Comparison of ENCODE assay signal across 11 cellular contexts in the genomic region with DNA sequence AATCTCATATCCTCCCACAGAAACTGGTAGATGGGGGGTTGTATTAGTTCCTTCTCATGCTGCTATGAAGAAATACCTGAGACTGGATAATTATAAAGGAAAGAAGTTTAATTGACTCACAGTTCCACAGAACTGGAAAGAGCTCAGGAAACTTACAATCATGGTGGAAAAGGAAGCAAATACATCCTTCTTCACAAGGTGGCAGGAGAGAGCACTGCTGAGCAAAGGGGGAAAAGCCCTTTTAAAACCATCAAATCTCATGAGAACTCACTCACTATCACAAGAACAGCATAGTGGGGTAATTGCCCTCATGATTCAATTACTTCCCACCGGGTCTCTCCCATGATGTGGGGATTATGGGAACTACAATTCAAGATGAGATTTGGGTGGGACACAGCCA.
DNase-seq lines count a peak whose midpoint lies in the region; ATAC-seq and TF ChIP-seq lines count a peak whose summit lies in the region.
"Had no signal": no experiment of that assay in that cellular context is flagged by ENCODE, and none has a peak within 500 bp of the region (broad histone marks: within the 10 kb centered on the region; RNA-seq: fewer than 3 reads in every experiment).

No MANE protein-coding gene starts in this region.

- H3K4me3 ChIP-seq in DND-41 (ENCODE audit: low read depth in 1 of 2, low read length in 2 of 2), result no peak overlapping the region
- no peak overlapping the region for H3K4me3 ChIP-seq in kidney epithelial cell (ENCODE audit: low read depth, low read length)
- H3K4me3 ChIP-seq: upper lobe of right lung had no signal

- H3K27ac ChIP-seq in DND-41 (ENCODE audit: low read length), result no peak overlapping the region
- no peak overlapping the region for H3K27ac ChIP-seq in VCaP
- H3K27ac ChIP-seq: upper lobe of right lung had no signal

- peak; percentile 58 for TF ChIP-seq CTCF in DND-41 (IDR thresholded peaks at IDR 0.05; ENCODE audit: borderline replicate concordance, extremely low read depth, low read length, poor library complexity, severe bottlenecking)
- TF ChIP-seq CTCF in VCaP (conservative IDR thresholded peaks at IDR 0.05), result peak; percentile 64
- TF ChIP-seq CTCF in kidney epithelial cell (IDR thresholded peaks at IDR 0.05; ENCODE audit: insufficient read depth, low read length, poor library complexity, severe bottlenecking), result peak; percentile 54

- ATAC-seq in DND-41 (ENCODE audit: insufficient read depth, low read depth), result 0 out of 3 replicates have a peak, but pooled peaks have one; percentile 39
- no peak for ATAC-seq in HG02970 (IDR thresholded peaks at IDR 0.05; ENCODE audit: low FRiP score, unreplicated experiment)
- ATAC-seq: upper lobe of right lung had no signal

- H3K27me3 ChIP-seq in DND-41 (ENCODE audit: insufficient read depth, low read length, poor library complexity) (no peaks in the 10 kb centered on the region), kidney epithelial cell (ENCODE audit: control insufficient read depth, insufficient read depth, low read length) (no peaks in the 10 kb centered on the region)
- H3K27me3 ChIP-seq: upper lobe of right lung had no signal

- DNase-seq in DND-41 (no peak), HT-29 (ENCODE audit: low spot score) (peak; percentile 30), kidney epithelial cell (ENCODE audit: low read depth) (no peak), SIG-M5 treated with dmso at 0.1 percent for 504 hours (lab: John Stamatoyannopoulos, UW; ENCODE audit: unreplicated experiment) (no peak), NCI-H2107 treated with DMSO at 0.1 percent for 48 hours (lab: John Stamatoyannopoulos, UW; ENCODE audit: unreplicated experiment) (no peak)
- DNase-seq in stimulated activated naive CD4-positive, alpha-beta T cell (lab: John Stamatoyannopoulos, UW), result no peak
- DNase-seq: H7; stimulated activated CD4-positive, alpha-beta T cell treated with anti-CD3 and anti-CD28 coated beads, Interleukin-4, amount 100 ng/mL, for 24 hours; upper lobe of right lung had no signal

- no peak overlapping the region for H3K4me2 ChIP-seq in DND-41 (ENCODE audit: insufficient read depth, low read length)

- H3K36me3 ChIP-seq in DND-41 (ENCODE audit: insufficient read depth, low read length), result no peaks in the 10 kb centered on the region
- no peaks in the 10 kb centered on the region for H3K36me3 ChIP-seq in kidney epithelial cell (ENCODE audit: control insufficient read depth, insufficient read depth, low read length)
- H3K36me3 ChIP-seq: upper lobe of right lung had no signal

- H3K4me1 ChIP-seq in DND-41 (ENCODE audit: insufficient read depth, low read length), result no peaks in the 10 kb centered on the region
- H3K4me1 ChIP-seq: upper lobe of right lung had no signal

- H2AFZ ChIP-seq in DND-41 (ENCODE audit: low read depth, low read length), result no peak overlapping the region

- no peaks in the 10 kb centered on the region for H3K79me2 ChIP-seq in DND-41 (ENCODE audit: insufficient read depth, low read length)

- H4K20me1 ChIP-seq in DND-41 (ENCODE audit: insufficient read depth, low read length), result no peaks in the 10 kb centered on the region; the same call in 1 of the 2 replicates

- no peaks in the 10 kb centered on the region for H3K9me3 ChIP-seq in DND-41 (ENCODE audit: insufficient read depth, low read length, severe bottlenecking)
- H3K9me3 ChIP-seq: upper lobe of right lung had no signal

- H3K9ac ChIP-seq in DND-41 (ENCODE audit: low read depth, low read length), result no peak overlapping the region
